8 cellular contexts compared by ENCODE assay signal in the genomic region with DNA sequence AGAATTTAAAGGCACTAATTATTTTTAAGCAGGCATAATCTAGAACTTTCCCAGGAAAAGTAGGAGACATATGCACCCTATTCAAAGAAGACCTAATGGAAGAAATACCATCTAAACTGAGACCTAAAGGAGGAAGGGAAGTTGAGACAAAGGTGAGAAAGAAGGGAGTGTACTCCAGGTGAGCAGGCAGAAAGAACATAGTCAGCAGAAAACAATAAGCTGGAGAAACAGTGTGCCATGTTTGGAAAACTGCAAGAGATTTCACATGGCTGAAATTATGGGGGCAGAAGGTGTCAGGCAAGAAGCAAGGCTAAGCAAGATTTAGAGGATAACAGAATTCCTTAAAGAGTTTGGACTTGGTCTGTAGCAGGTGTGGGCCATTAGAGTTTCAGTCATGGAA.
"Had no signal": no experiment of that assay in that cellular context is flagged by ENCODE, and none has a peak within 500 bp of the region (broad histone marks: within the 10 kb centered on the region; RNA-seq: fewer than 3 reads in every experiment).

No MANE protein-coding gene starts in this region.

- FAIRE-seq: G401.6, GM12878, GM12891, GM12892, GM18507, GM19239 had no signal

- H3K4me3 ChIP-seq: GM12878 had no signal

- ATAC-seq: GM12878 had no signal

- DNase-seq: GDM1, GF-D8 had no signal
